Comparison of ENCODE assay signal across 8 cellular contexts in genomic region chr15:80996247-80996646, GRCh38. TPM values are rescaled to one million over a fixed set of nuclear protein-coding genes. Genes with fewer than 3 reads are reported as not detected.
DNase-seq lines count a peak whose midpoint lies in the region; ATAC-seq, FAIRE-seq and TF ChIP-seq lines count a peak whose summit lies in the region.

No MANE protein-coding gene starts in this region.

- no TSS peak for BruUV-seq in OCI-LY7 (replicated peaks; lab: Mats Ljungman, UMichigan)

- H3K14ac ChIP-seq in mesenchymal stem cell (ENCODE audit: low read length in 2 of 2) (no peak overlapping the region), neuronal stem cell (ENCODE audit: low read length) (no peak overlapping the region)

- no peak overlapping the region for H3K27ac ChIP-seq in right atrium auricular region
- no peak overlapping the region for H3K27ac ChIP-seq in OCI-LY7 (ENCODE audit: low read depth, low read length, poor library complexity, severe bottlenecking)
- no peak overlapping the region for H3K27ac ChIP-seq in fibroblast of lung (ENCODE audit: insufficient read depth, low read length)
- H3K27ac ChIP-seq in mesenchymal stem cell (ENCODE audit: low read length, poor library complexity, severe bottlenecking): no peak overlapping the region
- no peak overlapping the region for H3K27ac ChIP-seq in neuronal stem cell (replicated peaks; ENCODE audit: low read length)

- no peaks in the 10 kb centered on the region for H3K9me2 ChIP-seq in OCI-LY7 (ENCODE audit: insufficient read depth, low read length)

- H3K36me3 ChIP-seq in right atrium auricular region (no peaks in the 10 kb centered on the region), OCI-LY7 (ENCODE audit: insufficient read depth, low read length) (no peaks in the 10 kb centered on the region), fibroblast of lung (ENCODE audit: control insufficient read depth, insufficient read depth, low read length) (no peaks in the 10 kb centered on the region), mesenchymal stem cell (ENCODE audit: control insufficient read depth in 1 of 2, insufficient read depth in 2 of 2, low read depth in 1 of 2, low read length in 2 of 2) (no peaks in the 10 kb centered on the region), neuronal stem cell (replicated peaks in 1 of 2; ENCODE audit: control insufficient read depth in 2 of 2, insufficient read depth in 2 of 2, low read length in 2 of 2) (no peaks in the 10 kb centered on the region)

- peaks cover 2% of the 10 kb centered on the region for H3K79me1 ChIP-seq in mesenchymal stem cell (replicated peaks; ENCODE audit: low read length, poor library complexity, severe bottlenecking)
- H3K79me1 ChIP-seq in neuronal stem cell (ENCODE audit: low read depth, low read length): peaks cover 3% of the 10 kb centered on the region

- H3K23ac ChIP-seq in mesenchymal stem cell (ENCODE audit: low read length in 2 of 2) (no peak overlapping the region), neuronal stem cell (ENCODE audit: low read depth, low read length, poor library complexity) (no peak overlapping the region)

- TF ChIP-seq CTCF in right atrium auricular region (IDR thresholded peaks at IDR 0.05): peak; percentile 11 to 52
- TF ChIP-seq CTCF in OCI-LY7 (conservative IDR thresholded peaks at IDR 0.05; ENCODE audit: low read length): peak; percentile 80
- TF ChIP-seq CTCF in fibroblast of lung (conservative IDR thresholded peaks at IDR 0.05 in 1 of 2, IDR thresholded peaks at IDR 0.05 in 1 of 2; ENCODE audit: low read depth in 1 of 2, low read length in 2 of 2): peak; percentile 27 to 50

- H2BK12ac ChIP-seq in mesenchymal stem cell (ENCODE audit: low read length in 2 of 2) (no peak overlapping the region), neuronal stem cell (ENCODE audit: low read length) (no peak overlapping the region)

- no peak for ATAC-seq in HG02973 (IDR thresholded peaks at IDR 0.05; ENCODE audit: unreplicated experiment)

- H3K4ac ChIP-seq in mesenchymal stem cell (ENCODE audit: low read depth in 1 of 2, low read length in 2 of 2) (no peak overlapping the region), neuronal stem cell (ENCODE audit: low read length) (no peak overlapping the region)

- POLR2A ChIA-PET in OCI-LY7 (lab: Charles Lee): no interaction called here

- H3K18ac ChIP-seq in mesenchymal stem cell (ENCODE audit: low read depth in 1 of 2, low read length in 2 of 2): no peak overlapping the region
- no peak overlapping the region for H3K18ac ChIP-seq in neuronal stem cell (ENCODE audit: low read length)

- H3K9ac ChIP-seq in fibroblast of lung (ENCODE audit: insufficient read depth, low read length) (no peak overlapping the region), mesenchymal stem cell (ENCODE audit: low read length) (no peak overlapping the region), neuronal stem cell (ENCODE audit: low read depth, low read length, poor library complexity) (no peak overlapping the region)

- peaks cover 0 to 7% of the 10 kb centered on the region in 2 donors for H3K4me1 ChIP-seq in right atrium auricular region
- H3K4me1 ChIP-seq in OCI-LY7 (ENCODE audit: insufficient read depth, low read length, poor library complexity, severe bottlenecking): peaks cover 26% of the 10 kb centered on the region
- H3K4me1 ChIP-seq in fibroblast of lung (ENCODE audit: control insufficient read depth, extremely low read depth, insufficient read depth, low read length): peaks cover 2% of the 10 kb centered on the region
- H3K4me1 ChIP-seq in mesenchymal stem cell (ENCODE audit: control insufficient read depth, insufficient read depth, low read depth, low read length): peaks cover 2% of the 10 kb centered on the region
- peaks cover 2 to 10% of the 10 kb centered on the region in 2 donors for H3K4me1 ChIP-seq in neuronal stem cell (ENCODE audit: control insufficient read depth in 2 of 2, insufficient read depth in 1 of 2, low read depth in 1 of 2, low read length in 2 of 2)

- H3K4me3 ChIP-seq in right atrium auricular region: no peak overlapping the region
- no peak overlapping the region for H3K4me3 ChIP-seq in OCI-LY7 (ENCODE audit: low read depth, low read length, poor library complexity, severe bottlenecking)
- H3K4me3 ChIP-seq in fibroblast of lung (replicated peaks in 1 of 4; ENCODE audit: control extremely low read depth in 1 of 4, insufficient read depth in 1 of 4, low read depth in 3 of 4, low read length in 4 of 4): no peak overlapping the region
- no peak overlapping the region for H3K4me3 ChIP-seq in mesenchymal stem cell (ENCODE audit: insufficient read depth in 1 of 2, low read depth in 1 of 2, low read length in 2 of 2)
- no peak overlapping the region for H3K4me3 ChIP-seq in neuronal stem cell (ENCODE audit: low read length in 2 of 2)

- H3K27me3 ChIP-seq in right atrium auricular region (no peaks in the 10 kb centered on the region), fibroblast of lung (ENCODE audit: control insufficient read depth, insufficient read depth, low read length) (no peaks in the 10 kb centered on the region), mesenchymal stem cell (ENCODE audit: control insufficient read depth in 1 of 2, insufficient read depth in 1 of 2, low read length in 2 of 2) (no peaks in the 10 kb centered on the region), neuronal stem cell (ENCODE audit: control insufficient read depth in 3 of 3, insufficient read depth in 3 of 3, low read depth in 1 of 3, low read length in 3 of 3) (no peaks in the 10 kb centered on the region)

- TF ChIP-seq POLR2A in GM12892 (IDR thresholded peaks at IDR 0.05; ENCODE audit: low read depth, low read length): no peak

- FAIRE-seq in GM12892 (lab: Jason Lieb, UNC): no peak

- no peaks in the 10 kb centered on the region for H4K20me1 ChIP-seq in OCI-LY7 (ENCODE audit: insufficient read depth, low read length)
- H4K20me1 ChIP-seq in fibroblast of lung (ENCODE audit: control insufficient read depth, extremely low read depth, insufficient read depth, low read length): no peaks in the 10 kb centered on the region

- CTCF ChIA-PET in OCI-LY7 (lab: Charles Lee; ENCODE audit: unreplicated experiment): no interaction called here

- intact Hi-C loops in cardiac septum (cut with DNase I) (loop anchor here (5.0 kb wide), 1 partner anchor 271 kb away; no protein-coding TSS in a partner anchor), OCI-LY7 (cut with micrococcal nuclease; ENCODE audit: unreplicated experiment) (loop anchor here (5.0 kb wide), 2 partner anchors 271 to 326 kb away; partner anchors contain the start of gene STARD5)

- H2BK15ac ChIP-seq in mesenchymal stem cell (ENCODE audit: low read depth, poor library complexity, severe bottlenecking) (no peak overlapping the region), neuronal stem cell (ENCODE audit: low read length) (no peak overlapping the region)

- WGBS in mesenchymal stem cell: no CpG with 5 or more reads among the region's 1 CpG
- no CpG with 5 or more reads among the region's 1 CpG for WGBS in neuronal stem cell (ENCODE audit: extremely low coverage in 2 of 2, insufficient read length in 2 of 2, insufficient replicate concordance in 1 of 2), 2 donors

- DNase-seq in right atrium auricular region (ENCODE audit: low spot score) (no peak), cardiac septum (ENCODE audit: low spot score) (no peak), OCI-LY7 (ENCODE audit: low spot score) (peak; percentile 49), fibroblast of lung (ENCODE audit: low read depth in 2 of 2) (peak in 1 of 2 donors; percentile 38), mesenchymal stem cell (no peak), GM12892 (ENCODE audit: insufficient read length) (no peak), neuronal stem cell (ENCODE audit: low spot score) (no peak)

- H2BK120ac ChIP-seq in mesenchymal stem cell (ENCODE audit: low read depth, low read length) (no peak overlapping the region), neuronal stem cell (ENCODE audit: low read depth, low read length) (no peak overlapping the region)

- H4K91ac ChIP-seq in mesenchymal stem cell (ENCODE audit: low read length): no peak overlapping the region
- H4K91ac ChIP-seq in neuronal stem cell (ENCODE audit: low read depth, low read length, poor library complexity): no peak overlapping the region

- no peak overlapping the region for H2AFZ ChIP-seq in OCI-LY7 (ENCODE audit: low read length)
- H2AFZ ChIP-seq in fibroblast of lung (ENCODE audit: low read length): no peak overlapping the region
- no peak overlapping the region for H2AFZ ChIP-seq in mesenchymal stem cell (ENCODE audit: low read depth, low read length)
- no peak overlapping the region for H2AFZ ChIP-seq in neuronal stem cell (ENCODE audit: low read length)

- H4K8ac ChIP-seq in mesenchymal stem cell (ENCODE audit: low read length) (no peak overlapping the region), neuronal stem cell (ENCODE audit: low read depth, low read length) (no peak overlapping the region)

- no peak overlapping the region for H3K4me2 ChIP-seq in OCI-LY7 (ENCODE audit: low read length)
- H3K4me2 ChIP-seq in fibroblast of lung (ENCODE audit: extremely low read depth, insufficient read depth, low read length): no peak overlapping the region
- no peak overlapping the region for H3K4me2 ChIP-seq in mesenchymal stem cell (ENCODE audit: low read length, poor library complexity, severe bottlenecking)
- no peak overlapping the region for H3K4me2 ChIP-seq in neuronal stem cell (ENCODE audit: insufficient read depth, low read length, poor library complexity, severe bottlenecking)

- H3K9me3 ChIP-seq in right atrium auricular region: no peaks in the 10 kb centered on the region
- no peaks in the 10 kb centered on the region for H3K9me3 ChIP-seq in OCI-LY7 (ENCODE audit: low read length)
- no peaks in the 10 kb centered on the region for H3K9me3 ChIP-seq in fibroblast of lung (ENCODE audit: control insufficient read depth, insufficient read depth, low read depth, low read length)
- H3K9me3 ChIP-seq in mesenchymal stem cell (ENCODE audit: control insufficient read depth, low read length): peaks cover 2% of the 10 kb centered on the region
- peaks cover 0 to 2% of the 10 kb centered on the region in 2 donors for H3K9me3 ChIP-seq in neuronal stem cell (replicated peaks in 1 of 2; ENCODE audit: control insufficient read depth in 2 of 2, insufficient read depth in 1 of 2, low read depth in 1 of 2, low read length in 2 of 2)

- H3K79me2 ChIP-seq in OCI-LY7 (ENCODE audit: insufficient read depth, low read depth, low read length): no peaks in the 10 kb centered on the region
- H3K79me2 ChIP-seq in fibroblast of lung (ENCODE audit: control insufficient read depth, insufficient read depth, low read length): peaks cover 4% of the 10 kb centered on the region

- H2BK5ac ChIP-seq in mesenchymal stem cell (ENCODE audit: low read depth, low read length, poor library complexity, severe bottlenecking) (no peak overlapping the region), neuronal stem cell (ENCODE audit: low read length) (no peak overlapping the region)

- H2AK5ac ChIP-seq in mesenchymal stem cell (ENCODE audit: low read length, severe bottlenecking) (no peak overlapping the region), neuronal stem cell (ENCODE audit: low read depth, low read length) (no peak overlapping the region)

RNA-seq across cellular contexts. Expression of gene TLNRD1, which starts 4.5 kb away (rescaled TPM):
- total RNA-seq in right atrium auricular region (10 to 100 TPM; 10.0 to 26.1 TPM), cardiac septum (7.3 TPM), OCI-LY7 (2022) (17.4 and 17.5 TPM in 2 replicates), fibroblast of lung (4.3 and 4.6 TPM in 2 replicates)
- total RNA-seq in OCI-LY7 (2014; rRNA removed; shearing (Covaris generic)): 17.0 and 19.9 TPM in 2 replicates
- 3.3 and 4.6 TPM in 2 replicates for polyA plus RNA-seq in fibroblast of lung
- polyA plus RNA-seq in fibroblast of lung (2012): 5.4 and 7.5 TPM in 2 replicates
- 1.4 and 1.8 TPM in 2 replicates for polyA minus RNA-seq in fibroblast of lung (ENCODE audit: low replicate concordance)
- 8.8 TPM for polyA plus RNA-seq in mesenchymal stem cell (2013, experiment 1 of 2)
- 9.0 TPM for polyA plus RNA-seq in mesenchymal stem cell (2013, experiment 2 of 2)
- polyA plus RNA-seq in GM12892 (2012; ENCODE audit: missing spikeins): 3.5 TPM
- polyA plus RNA-seq in neuronal stem cell (2013, experiment 1 of 2): 19.5 TPM
- 20.2 TPM for polyA plus RNA-seq in neuronal stem cell (2013, experiment 2 of 2)

RNA-seq across cellular contexts. Expression of gene MESD, which starts 6.6 kb away (rescaled TPM):
- 10 to 100 TPM; 11.3 to 14.5 TPM for total RNA-seq in right atrium auricular region
- total RNA-seq in cardiac septum: 12.5 TPM
- 14.9 and 17.3 TPM in 2 replicates for total RNA-seq in OCI-LY7 (2014; rRNA removed; shearing (Covaris generic))
- 27.7 and 27.9 TPM in 2 replicates for total RNA-seq in OCI-LY7 (2022)
- 19.8 and 21.3 TPM in 2 replicates for total RNA-seq in fibroblast of lung
- 26.0 and 27.3 TPM in 2 replicates for polyA plus RNA-seq in fibroblast of lung
- polyA plus RNA-seq in fibroblast of lung (2012): 31.7 and 32.4 TPM in 2 replicates
- 5.3 and 7.1 TPM in 2 replicates for polyA minus RNA-seq in fibroblast of lung (ENCODE audit: low replicate concordance)
- 31.1 TPM for polyA plus RNA-seq in mesenchymal stem cell (2013, experiment 1 of 2)
- 31.8 TPM for polyA plus RNA-seq in mesenchymal stem cell (2013, experiment 2 of 2)
- polyA plus RNA-seq in GM12892 (2012; ENCODE audit: missing spikeins): 12.7 TPM
- polyA plus RNA-seq in neuronal stem cell (2013, experiment 1 of 2): 18.9 TPM
- 19.2 TPM for polyA plus RNA-seq in neuronal stem cell (2013, experiment 2 of 2)
